8 cellular contexts compared by ENCODE assay signal in genomic region chr17:77476006-77476405, GRCh38.
DNase-seq lines count a peak whose midpoint lies in the region; ATAC-seq and TF ChIP-seq lines count a peak whose summit lies in the region.
"Had no signal": no experiment of that assay in that cellular context is flagged by ENCODE, and none has a peak within 500 bp of the region (broad histone marks: within the 10 kb centered on the region; RNA-seq: fewer than 3 reads in every experiment).

No MANE protein-coding gene starts in this region.

- TF ChIP-seq CTCF in activated CD8-positive, alpha-beta T cell treated with anti-CD3 and anti-CD28 coated beads for 36 hours (IDR thresholded peaks at IDR 0.05): no peak
- TF ChIP-seq CTCF in fibroblast of mammary gland (conservative IDR thresholded peaks at IDR 0.05; ENCODE audit: control insufficient read depth, insufficient read depth, low read depth, low read length): no peak
- no peak for TF ChIP-seq CTCF in GM20000 (IDR thresholded peaks at IDR 0.05; ENCODE audit: extremely low read depth, missing control alignments)

- H3K36me3 ChIP-seq in HUES6 (ENCODE audit: control insufficient read depth, insufficient read depth, low read length) (no peaks in the 10 kb centered on the region), skeletal muscle tissue (ENCODE audit: control insufficient read depth in 3 of 3, insufficient read depth in 3 of 3, low read length in 3 of 3) (no peaks in the 10 kb centered on the region)

- no peaks in the 10 kb centered on the region for H3K27me3 ChIP-seq in HUES6 (ENCODE audit: control insufficient read depth, insufficient read depth, low read length)
- H3K27me3 ChIP-seq in skeletal muscle tissue (ENCODE audit: control insufficient read depth in 3 of 3, insufficient read depth in 3 of 3, low read length in 3 of 3): no peaks in the 10 kb centered on the region

- no peak overlapping the region for H3K4me3 ChIP-seq in HUES6 (ENCODE audit: low read depth, low read length)
- no peak overlapping the region for H3K4me3 ChIP-seq in fibroblast of mammary gland (ENCODE audit: control insufficient read depth, low read depth, low read length)
- no peak overlapping the region for H3K4me3 ChIP-seq in skeletal muscle tissue (ENCODE audit: low read length in 3 of 3)

- CTCF ChIA-PET in activated CD8-positive, alpha-beta T cell treated with anti-CD3 and anti-CD28 coated beads for 36 hours (lab: Charles Lee): interaction anchor here (0.8 to 3.4 kb wide), 6 partner anchors 19 to 76 kb away, joined by 3 to 23 read pairs (median 3); no protein-coding TSS in a partner anchor

- no peak for ATAC-seq in activated CD8-positive, alpha-beta T cell treated with anti-CD3 and anti-CD28 coated beads for 36 hours
- no peak for ATAC-seq in HG03039 (IDR thresholded peaks at IDR 0.05; ENCODE audit: unreplicated experiment)
- ATAC-seq: left colon had no signal

- intact Hi-C loops in activated CD8-positive, alpha-beta T cell treated with anti-CD3 and anti-CD28 coated beads for 36 hours (cut with micrococcal nuclease): no loop called here

- no peaks in the 10 kb centered on the region for H3K9me3 Mint-ChIP-seq in activated CD8-positive, alpha-beta T cell treated with anti-CD3 and anti-CD28 coated beads for 36 hours

- H3K27ac Mint-ChIP-seq in activated CD8-positive, alpha-beta T cell treated with anti-CD3 and anti-CD28 coated beads for 36 hours: peak overlapping the region; percentile 87

- peaks cover 86% of the 10 kb centered on the region for H3K4me1 Mint-ChIP-seq in activated CD8-positive, alpha-beta T cell treated with anti-CD3 and anti-CD28 coated beads for 36 hours (ENCODE audit: low read depth)

- POLR2A ChIA-PET in activated CD8-positive, alpha-beta T cell treated with anti-CD3 and anti-CD28 coated beads for 36 hours (lab: Charles Lee): interaction anchor here (0.5 to 8.7 kb wide), 7 partner anchors 14 to 122 kb away, joined by 3 to 87 read pairs (median 3); no protein-coding TSS in a partner anchor

- H3K27ac ChIP-seq in HUES6 (ENCODE audit: low read depth, low read length) (no peak overlapping the region; the same call in 1 of the 2 replicates), skeletal muscle tissue (ENCODE audit: low read depth, low read length) (peak overlapping the region; percentile 70)

- H3K9ac ChIP-seq in HUES6 (ENCODE audit: low read length) (peak overlapping the region; percentile 46), skeletal muscle tissue (ENCODE audit: low read depth in 1 of 3, low read length in 3 of 3) (peak overlapping the region in 1 of 3 donors; percentile 25)

- H3K4me3 Mint-ChIP-seq in activated CD8-positive, alpha-beta T cell treated with anti-CD3 and anti-CD28 coated beads for 36 hours: no peak overlapping the region

- H3K27me3 Mint-ChIP-seq in activated CD8-positive, alpha-beta T cell treated with anti-CD3 and anti-CD28 coated beads for 36 hours: no peaks in the 10 kb centered on the region

- H3K4me1 ChIP-seq in HUES6 (ENCODE audit: control insufficient read depth, insufficient read depth, low read length) (peaks cover 90% of the 10 kb centered on the region), skeletal muscle tissue (ENCODE audit: control insufficient read depth in 3 of 3, insufficient read depth in 3 of 3, low read length in 3 of 3) (peaks cover 63 to 70% (median 65%) of the 10 kb centered on the region in 3 donors)

- peaks cover 59% of the 10 kb centered on the region for H3K36me3 Mint-ChIP-seq in activated CD8-positive, alpha-beta T cell treated with anti-CD3 and anti-CD28 coated beads for 36 hours (ENCODE audit: low read depth)

- no peak for DNase-seq in activated CD8-positive, alpha-beta T cell treated with anti-CD3 and anti-CD28 coated beads for 36 hours
- DNase-seq in fibroblast of mammary gland (ENCODE audit: low read depth) (peak; percentile 39), SIG-M5 (lab: John Stamatoyannopoulos, UW) (no peak), GM20000 (ENCODE audit: low spot score) (no peak)
- DNase-seq: left colon had no signal

- H3K9me3 ChIP-seq in HUES6 (ENCODE audit: control insufficient read depth, insufficient read depth, low read depth, low read length): no peaks in the 10 kb centered on the region
- H3K9me3 ChIP-seq in skeletal muscle tissue (ENCODE audit: control insufficient read depth in 3 of 3, low read length in 3 of 3): no peaks in the 10 kb centered on the region
